In genomic region chr3:3081659-3082546, GRCh38 we compare ENCODE assay signal across 15 cellular contexts. TPM values are rescaled to one million over a fixed set of nuclear protein-coding genes. Genes with fewer than 3 reads are reported as not detected.
DNase-seq lines count a peak whose midpoint lies in the region; ATAC-seq and TF ChIP-seq lines count a peak whose summit lies in the region.
"Had no signal": no experiment of that assay in that cellular context is flagged by ENCODE, and none has a peak within 500 bp of the region (broad histone marks: within the 10 kb centered on the region; RNA-seq: fewer than 3 reads in every experiment).

No MANE protein-coding gene starts in this region.

- H2AFZ ChIP-seq in hepatocyte: no peak overlapping the region

- H3K36me3 ChIP-seq in hepatocyte (replicated peaks; ENCODE audit: insufficient read depth, low read depth): no peaks in the 10 kb centered on the region
- H3K36me3 ChIP-seq: heart right ventricle, upper lobe of right lung had no signal

- no peak overlapping the region for H3K27ac ChIP-seq in hepatocyte
- H3K27ac ChIP-seq: heart right ventricle, upper lobe of right lung had no signal

- no peak for TF ChIP-seq CTCF in hepatocyte (IDR thresholded peaks at IDR 0.05; ENCODE audit: poor library complexity)

- ATAC-seq in GM18505 (IDR thresholded peaks at IDR 0.05; ENCODE audit: unreplicated experiment): peak; percentile 72
- peak; percentile 79 for ATAC-seq in GM19467 (IDR thresholded peaks at IDR 0.05; ENCODE audit: unreplicated experiment)
- ATAC-seq in HG02884 (IDR thresholded peaks at IDR 0.05; ENCODE audit: unreplicated experiment): peak; percentile 63
- ATAC-seq in HG03558 (IDR thresholded peaks at IDR 0.05; ENCODE audit: extremely low read depth, unreplicated experiment): peak; percentile 42
- ATAC-seq: activated CD8-positive, alpha-beta memory T cell treated with anti-CD3 and anti-CD28 coated beads, Interleukin-2, amount 10 ng/mL, durations not matched to agents 7 days and 5 days; heart right ventricle; upper lobe of right lung had no signal

- no peaks in the 10 kb centered on the region for H3K4me1 ChIP-seq in hepatocyte (ENCODE audit: insufficient read depth)
- H3K4me1 ChIP-seq: heart right ventricle, upper lobe of right lung had no signal

- no peak overlapping the region for H3K4me2 ChIP-seq in hepatocyte

- TF ChIP-seq POLR2A in GM18505 (IDR thresholded peaks at IDR 0.05; ENCODE audit: borderline replicate concordance, extremely low read depth, insufficient read depth, insufficient read length): no peak

- no peaks in the 10 kb centered on the region for H3K9me2 ChIP-seq in hepatocyte (replicated peaks; ENCODE audit: insufficient read depth)

- no peaks in the 10 kb centered on the region for H3K9me3 ChIP-seq in hepatocyte (ENCODE audit: low read depth)
- H3K9me3 ChIP-seq: heart right ventricle, upper lobe of right lung had no signal

- no peak overlapping the region for H3K4me3 ChIP-seq in hepatocyte
- H3K4me3 ChIP-seq: heart right ventricle, upper lobe of right lung had no signal

- no peaks in the 10 kb centered on the region for H3K79me2 ChIP-seq in hepatocyte

- DNase-seq in hepatocyte (ENCODE audit: low spot score) (no peak), HuH-7 (ENCODE audit: low spot score) (no peak), mucosa of gallbladder (ENCODE audit: low spot score) (no peak)
- DNase-seq in effector CD8-positive, alpha-beta T cell (lab: John Stamatoyannopoulos, UW): no peak
- DNase-seq: activated CD8-positive, alpha-beta memory T cell treated with anti-CD3 and anti-CD28 coated beads, Interleukin-2, amount 10 ng/mL, durations not matched to agents 7 days and 5 days; amygdala; heart right ventricle; NCI-H82; T-helper 1 cell; upper lobe of right lung had no signal

- H3K27me3 ChIP-seq in hepatocyte: no peaks in the 10 kb centered on the region
- H3K27me3 ChIP-seq: upper lobe of right lung had no signal

- 91% methylated on average over 9 of the region's 9 CpGs for WGBS in hepatocyte (ENCODE audit: low lambda C conversion rate, missing lambda C conversion rate)

- no peaks in the 10 kb centered on the region for H4K20me1 ChIP-seq in hepatocyte (ENCODE audit: insufficient read depth, poor library complexity, severe bottlenecking)

RNA-seq across cellular contexts. Expression of gene IL5RA, which starts 28.3 kb away (rescaled TPM):
- total RNA-seq in hepatocyte (1.5 TPM in 1 of 2 replicates, not detected in the other), mucosa of gallbladder (0.60 TPM)
- polyA plus RNA-seq in hepatocyte: not detected in 2 replicates
- total RNA-seq: activated CD8-positive, alpha-beta memory T cell treated with anti-CD3 and anti-CD28 coated beads, Interleukin-2, amount 10 ng/mL, durations not matched to agents 7 days and 5 days; mesenteric fat pad had no signal

RNA-seq across cellular contexts. Expression of gene TRNT1, which starts 44.8 kb away (rescaled TPM):
- total RNA-seq in hepatocyte: 25.3 and 26.0 TPM in 2 replicates
- polyA plus RNA-seq in hepatocyte: 22.2 and 27.5 TPM in 2 replicates
- 22.0 TPM for total RNA-seq in mucosa of gallbladder
